In genomic region chr18:72119082-72119481, GRCh38 we compare ENCODE assay signal across 34 cellular contexts.
"Had no signal": no experiment of that assay in that cellular context is flagged by ENCODE, and none has a peak within 500 bp of the region (broad histone marks: within the 10 kb centered on the region; RNA-seq: fewer than 3 reads in every experiment).

No MANE protein-coding gene starts in this region.

- H3K4me1 Mint-ChIP-seq: activated CD4-positive, alpha-beta T cell treated with anti-CD3 and anti-CD28 coated beads, Interleukin-2, amount 10 ng/mL, durations not matched to agents 24 days and 14 days; activated naive CD4-positive, alpha-beta T cell treated with anti-CD3 and anti-CD28 coated beads, Interleukin-2, amount 10 ng/mL, durations not matched to agents 7 days and 5 days; activated naive CD8-positive, alpha-beta T cell treated with anti-CD3 and anti-CD28 coated beads, Interleukin-2, amount 10 ng/mL, durations not matched to agents 7 days and 5 days; central memory CD8-positive, alpha-beta T cell; endodermal cell; naive B cell; nephron progenitor cell; stimulated activated memory B cell treated with anti-CD40 and anti-IgM and Interleukin-4, amounts not matched to agents 10 μg/mL and 1 μg/mL and 100 μg/mL, for 72 hours; stimulated activated naive CD8-positive, alpha-beta T cell treated with anti-CD3 and anti-CD28 coated beads, Interleukin-15, amount 100 ng/mL, for 72 hours; T-helper 17 cell had no signal

- H3K4me3 ChIP-seq: esophagus muscularis mucosa, gastrocnemius medialis, ovary, sigmoid colon, uterus had no signal

- ATAC-seq: gastrocnemius medialis; left cardiac atrium; left ventricle myocardium superior; stimulated activated memory B cell treated with anti-CD40 and anti-IgM and Interleukin-4, amounts not matched to agents 10 μg/mL and 1 μg/mL and 100 μg/mL, for 72 hours; stimulated activated naive CD8-positive, alpha-beta T cell treated with anti-CD3 and anti-CD28 coated beads, Interleukin-15, amount 100 ng/mL, for 72 hours; T-helper 17 cell had no signal

- H3K9me3 ChIP-seq: esophagus muscularis mucosa, gastrocnemius medialis, ovary, sigmoid colon, uterus had no signal

- H3K36me3 Mint-ChIP-seq: activated CD4-positive, alpha-beta memory T cell treated with anti-CD3 and anti-CD28 coated beads for 36 hours; activated naive CD4-positive, alpha-beta T cell treated with anti-CD3 and anti-CD28 coated beads, Interleukin-2, amount 10 ng/mL, durations not matched to agents 7 days and 5 days; activated naive CD8-positive, alpha-beta T cell treated with anti-CD3 and anti-CD28 coated beads, Interleukin-2, amount 10 ng/mL, durations not matched to agents 7 days and 5 days; mesothelial cell of epicardium; naive B cell; stimulated activated memory B cell treated with anti-CD40 and anti-IgM and Interleukin-4, amounts not matched to agents 10 μg/mL and 1 μg/mL and 100 μg/mL, for 72 hours; type B pancreatic cell had no signal

- H3K36me3 ChIP-seq: esophagus muscularis mucosa, gastrocnemius medialis, ovary, sigmoid colon, uterus had no signal

- H3K4me3 Mint-ChIP-seq: activated CD4-positive, alpha-beta memory T cell treated with anti-CD3 and anti-CD28 coated beads for 36 hours; activated CD4-positive, alpha-beta T cell treated with anti-CD3 and anti-CD28 coated beads, Interleukin-2, amount 10 ng/mL, durations not matched to agents 24 days and 14 days; activated naive CD4-positive, alpha-beta T cell treated with anti-CD3 and anti-CD28 coated beads, Interleukin-2, amount 10 ng/mL, durations not matched to agents 7 days and 5 days; activated naive CD8-positive, alpha-beta T cell treated with anti-CD3 and anti-CD28 coated beads, Interleukin-2, amount 10 ng/mL, durations not matched to agents 7 days and 5 days; central memory CD8-positive, alpha-beta T cell; dendritic cell treated with granulocyte-macrophage colony-stimulating factor and Interleukin-4, amounts not matched to agents 40 ng/mL and 50 ng/mL, for 4 days; endodermal cell; mesothelial cell of epicardium; naive B cell; nephron progenitor cell; stimulated activated memory B cell treated with anti-CD40 and anti-IgM and Interleukin-4, amounts not matched to agents 10 μg/mL and 1 μg/mL and 100 μg/mL, for 72 hours; stimulated activated naive CD8-positive, alpha-beta T cell treated with anti-CD3 and anti-CD28 coated beads, Interleukin-15, amount 100 ng/mL, for 72 hours; T-helper 17 cell; type B pancreatic cell had no signal

- H3K9me3 Mint-ChIP-seq: activated CD4-positive, alpha-beta T cell treated with anti-CD3 and anti-CD28 coated beads, Interleukin-2, amount 10 ng/mL, durations not matched to agents 24 days and 14 days; endodermal cell; mesothelial cell of epicardium; nephron progenitor cell; stimulated activated naive CD8-positive, alpha-beta T cell treated with anti-CD3 and anti-CD28 coated beads, Interleukin-15, amount 100 ng/mL, for 72 hours; type B pancreatic cell had no signal

- H3K27ac ChIP-seq: esophagus muscularis mucosa, gastrocnemius medialis, ovary, sigmoid colon, uterus had no signal

- H3K27me3 ChIP-seq: esophagus muscularis mucosa, gastrocnemius medialis, ovary, sigmoid colon, uterus had no signal

- DNase-seq: activated CD4-positive, alpha-beta memory T cell treated with anti-CD3 and anti-CD28 coated beads for 36 hours; activated CD4-positive, alpha-beta T cell treated with anti-CD3 and anti-CD28 coated beads, Interleukin-2, amount 10 ng/mL, durations not matched to agents 24 days and 14 days; activated CD4-positive, CD25-positive, alpha-beta regulatory T cell treated with anti-CD3 and anti-CD28 coated beads, Interleukin-2, amount 50 U/mL, for 72 hours; activated CD8-positive, alpha-beta memory T cell treated with anti-CD3 and anti-CD28 coated beads, Interleukin-2, amount 50 U/mL, for 4 hours; activated gamma-delta T cell; activated naive CD4-positive, alpha-beta T cell treated with anti-CD3 and anti-CD28 coated beads, Interleukin-2, amount 10 ng/mL, durations not matched to agents 7 days and 5 days; activated naive CD8-positive, alpha-beta T cell treated with anti-CD3 and anti-CD28 coated beads, Interleukin-2, amount 10 ng/mL, durations not matched to agents 7 days and 5 days; activated T-cell treated with anti-CD3 and anti-CD28 coated beads, Interleukin-2, amount 50 U/mL, for 1 hour; endodermal cell; gastrocnemius medialis; glutamatergic neuron; islet precursor cell; left cardiac atrium; left ventricle myocardium superior; naive B cell; nephron progenitor cell; ovary; retina; sigmoid colon; small intestine; stimulated activated CD4-positive, alpha-beta T cell treated with anti-CD3 and anti-CD28 coated beads, Interleukin-4, amount 100 ng/mL, for 24 hours; stimulated activated CD8-positive, alpha-beta memory T cell treated with anti-CD3 and anti-CD28 coated beads, Interleukin-4, amount 100 ng/mL, for 48 hours; stimulated activated naive CD8-positive, alpha-beta T cell treated with anti-CD3 and anti-CD28 coated beads, Interleukin-15, amount 100 ng/mL, for 72 hours; substantia nigra; T-helper 17 cell; T1000; uterus had no signal

- H3K4me1 ChIP-seq: esophagus muscularis mucosa, gastrocnemius medialis, sigmoid colon, uterus had no signal

- H3K27ac Mint-ChIP-seq: activated CD4-positive, alpha-beta memory T cell treated with anti-CD3 and anti-CD28 coated beads for 36 hours; activated CD4-positive, alpha-beta T cell treated with anti-CD3 and anti-CD28 coated beads, Interleukin-2, amount 10 ng/mL, durations not matched to agents 24 days and 14 days; activated naive CD4-positive, alpha-beta T cell treated with anti-CD3 and anti-CD28 coated beads, Interleukin-2, amount 10 ng/mL, durations not matched to agents 7 days and 5 days; activated naive CD8-positive, alpha-beta T cell treated with anti-CD3 and anti-CD28 coated beads, Interleukin-2, amount 10 ng/mL, durations not matched to agents 7 days and 5 days; dendritic cell treated with granulocyte-macrophage colony-stimulating factor and Interleukin-4, amounts not matched to agents 40 ng/mL and 50 ng/mL, for 4 days; endodermal cell; mesothelial cell of epicardium; nephron progenitor cell; progenitor cell of endocrine pancreas; stimulated activated memory B cell treated with anti-CD40 and anti-IgM and Interleukin-4, amounts not matched to agents 10 μg/mL and 1 μg/mL and 100 μg/mL, for 72 hours; stimulated activated naive CD8-positive, alpha-beta T cell treated with anti-CD3 and anti-CD28 coated beads, Interleukin-15, amount 100 ng/mL, for 72 hours; T-helper 17 cell; type B pancreatic cell had no signal

- H3K27me3 Mint-ChIP-seq: activated CD4-positive, alpha-beta memory T cell treated with anti-CD3 and anti-CD28 coated beads for 36 hours; activated CD4-positive, alpha-beta T cell treated with anti-CD3 and anti-CD28 coated beads, Interleukin-2, amount 10 ng/mL, durations not matched to agents 24 days and 14 days; activated naive CD4-positive, alpha-beta T cell treated with anti-CD3 and anti-CD28 coated beads, Interleukin-2, amount 10 ng/mL, durations not matched to agents 7 days and 5 days; activated naive CD8-positive, alpha-beta T cell treated with anti-CD3 and anti-CD28 coated beads, Interleukin-2, amount 10 ng/mL, durations not matched to agents 7 days and 5 days; central memory CD8-positive, alpha-beta T cell; dendritic cell treated with granulocyte-macrophage colony-stimulating factor and Interleukin-4, amounts not matched to agents 40 ng/mL and 50 ng/mL, for 4 days; naive B cell; progenitor cell of endocrine pancreas; stimulated activated memory B cell treated with anti-CD40 and anti-IgM and Interleukin-4, amounts not matched to agents 10 μg/mL and 1 μg/mL and 100 μg/mL, for 72 hours; stimulated activated naive CD8-positive, alpha-beta T cell treated with anti-CD3 and anti-CD28 coated beads, Interleukin-15, amount 100 ng/mL, for 72 hours; T-helper 17 cell; type B pancreatic cell had no signal
